9 cellular contexts compared by ENCODE assay signal in the genomic region with DNA sequence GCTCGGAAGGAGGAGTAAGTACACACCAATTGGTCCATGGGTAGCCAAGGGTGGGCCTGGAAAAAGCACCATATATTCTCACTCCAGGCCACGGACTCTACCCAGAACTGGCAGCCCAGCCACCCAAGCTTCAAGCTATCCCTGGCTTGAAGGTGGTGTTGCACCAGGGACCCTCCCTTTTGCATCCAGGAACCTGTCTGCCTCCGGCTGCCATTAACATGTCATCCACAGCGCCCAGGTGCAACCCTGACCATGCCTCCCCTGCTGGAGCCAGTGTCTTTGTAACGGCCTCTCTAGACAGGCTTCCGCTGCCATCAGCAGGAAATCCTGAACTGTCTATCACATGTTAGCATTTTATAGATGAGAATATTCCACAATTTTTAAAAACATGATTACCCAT.
"Had no signal": no experiment of that assay in that cellular context is flagged by ENCODE, and none has a peak within 500 bp of the region (broad histone marks: within the 10 kb centered on the region; RNA-seq: fewer than 3 reads in every experiment).

No MANE protein-coding gene starts in this region.

- H3K4me3 Mint-ChIP-seq: HFFc6 had no signal

- FAIRE-seq: HepG2 had no signal

- DNase-seq: GM23248, H7, HFFc6, KBM-7 had no signal

- H3K9me3 ChIP-seq: HAP-1 had no signal

- H3K27ac ChIP-seq: GM23248, HL-60, KMS-11 had no signal

- H2AFZ ChIP-seq: GM23248 had no signal

- H3K36me3 ChIP-seq: HAP-1 had no signal

- H3K4me2 ChIP-seq: KMS-11 had no signal

- ATAC-seq: HCT116, HepG2 had no signal

- H3K9ac ChIP-seq: GM23248, KMS-11 had no signal

- H3K4me1 ChIP-seq: HAP-1 had no signal

- H3K4me3 ChIP-seq: GM23248, HAP-1 had no signal

- H3K27ac Mint-ChIP-seq: HFFc6 had no signal
